ENCODE assay signal across 8 cellular contexts in genomic region chr12:751192-751827, GRCh38. TPM values are rescaled to one million over a fixed set of nuclear protein-coding genes. Genes with fewer than 3 reads are reported as not detected.
DNase-seq lines count a peak whose midpoint lies in the region; ATAC-seq and TF ChIP-seq lines count a peak whose summit lies in the region.

No MANE protein-coding gene starts in this region.

- TF ChIP-seq POLR2A in stomach (IDR thresholded peaks at IDR 0.05), result no peak

- DNase-seq in ELF-1 (ENCODE audit: low read depth, low spot score) (peak; percentile 99), GM23338 (ENCODE audit: low spot score) (peak; percentile 99), LoVo (ENCODE audit: low spot score) (peak; percentile 99), RWPE2 (ENCODE audit: low spot score) (peak; percentile 93), foreskin keratinocyte (peak; percentile 77 to 89), neural crest cell (ENCODE audit: low read depth, low spot score) (peak; percentile 90), stomach (peak; percentile 92)
- DNase-seq in activated effector memory CD4-positive, alpha-beta T cell treated with Interleukin-2 at 50 U/mL for 16 hours, result peak; percentile 78

- H3K4me1 Mint-ChIP-seq in GM23338 (peaks cover 16% of the 10 kb centered on the region), neural crest cell (peaks cover 31% of the 10 kb centered on the region)

- H4K20me1 ChIP-seq in GM23338 (replicated peaks; ENCODE audit: insufficient read depth), result peaks cover 18% of the 10 kb centered on the region

- intact Hi-C loops in stomach (cut with DNase I; ENCODE audit: low total_unique reads), result loop anchor here (10.0 kb wide), 1 partner anchor 63 kb away; no protein-coding TSS in a partner anchor

- H3K36me3 ChIP-seq in GM23338 (ENCODE audit: insufficient read depth) (no peaks in the 10 kb centered on the region), RWPE2 (ENCODE audit: low read depth) (peaks cover 7% of the 10 kb centered on the region), stomach (no peaks in the 10 kb centered on the region)

- H3K27ac Mint-ChIP-seq in GM23338 (no peak overlapping the region), neural crest cell (ENCODE audit: unreplicated experiment) (no peak overlapping the region)

- no peaks in the 10 kb centered on the region for H3K9me2 ChIP-seq in GM23338 (ENCODE audit: insufficient read depth)

- H3K9me3 Mint-ChIP-seq in GM23338, result no peaks in the 10 kb centered on the region
- H3K9me3 Mint-ChIP-seq in neural crest cell, result no peaks in the 10 kb centered on the region

- TF ChIP-seq EP300 in stomach (IDR thresholded peaks at IDR 0.05), result no peak

- peak; percentile 63 to 85 for TF ChIP-seq CTCF in GM23338 (conservative IDR thresholded peaks at IDR 0.05; ENCODE audit: low read depth in 2 of 2)
- peak; percentile 67 for TF ChIP-seq CTCF in RWPE2 (IDR thresholded peaks at IDR 0.05; ENCODE audit: poor library complexity, severe bottlenecking)
- peak; percentile 90 for TF ChIP-seq CTCF in foreskin keratinocyte (conservative IDR thresholded peaks at IDR 0.05)
- peak; percentile 93 for TF ChIP-seq CTCF in neural crest cell (conservative IDR thresholded peaks at IDR 0.05)
- TF ChIP-seq CTCF in stomach (IDR thresholded peaks at IDR 0.05), result peak in 5 of 7 experiments; percentile 53 to 78 (median 60)

- H3K36me3 Mint-ChIP-seq in GM23338 (ENCODE audit: low read depth) (peaks cover 20% of the 10 kb centered on the region), neural crest cell (ENCODE audit: low read depth) (no peaks in the 10 kb centered on the region)

- H3K27me3 Mint-ChIP-seq in GM23338 (ENCODE audit: insufficient read depth, low read depth, poor library complexity) (no peaks in the 10 kb centered on the region), neural crest cell (ENCODE audit: low read depth) (no peaks in the 10 kb centered on the region)

- peaks cover 23% of the 10 kb centered on the region for H3K4me1 ChIP-seq in GM23338 (ENCODE audit: insufficient read depth)
- peaks cover 28% of the 10 kb centered on the region for H3K4me1 ChIP-seq in RWPE2 (ENCODE audit: insufficient read depth, poor library complexity, severe bottlenecking)
- H3K4me1 ChIP-seq in foreskin keratinocyte, result peaks cover 11% of the 10 kb centered on the region
- H3K4me1 ChIP-seq in stomach, result peaks cover 11 to 44% (median 35%) of the 10 kb centered on the region in 4 donors

- peak overlapping the region; percentile 98 for H3K27ac ChIP-seq in GM23338 (ENCODE audit: low read depth)
- peak overlapping the region; percentile 68 for H3K27ac ChIP-seq in RWPE2 (ENCODE audit: poor library complexity, severe bottlenecking)
- H3K27ac ChIP-seq in foreskin keratinocyte, result no peak overlapping the region
- peak overlapping the region; percentile 86 to 99 (median 99) for H3K27ac ChIP-seq in stomach

- H3K4me3 ChIP-seq in GM23338, result peak overlapping the region; percentile 58
- peak overlapping the region; percentile 89 for H3K4me3 ChIP-seq in RWPE2 (ENCODE audit: severe bottlenecking)
- H3K4me3 ChIP-seq in stomach, result peak overlapping the region; percentile 77 to 94 (median 90)

- H2AFZ ChIP-seq in GM23338, result 0 out of 2 replicates have a peak overlapping the region, but pooled peaks have one; percentile 4

- no peaks in the 10 kb centered on the region for H3K9me3 ChIP-seq in RWPE2 (ENCODE audit: severe bottlenecking)
- no peaks in the 10 kb centered on the region for H3K9me3 ChIP-seq in stomach

- no peaks in the 10 kb centered on the region for H3K27me3 ChIP-seq in GM23338 (ENCODE audit: insufficient read depth)
- H3K27me3 ChIP-seq in RWPE2 (ENCODE audit: insufficient read depth, poor library complexity, severe bottlenecking), result no peaks in the 10 kb centered on the region
- no peaks in the 10 kb centered on the region for H3K27me3 ChIP-seq in foreskin keratinocyte
- no peaks in the 10 kb centered on the region for H3K27me3 ChIP-seq in stomach

- peak overlapping the region; percentile 79 for H3K4me2 ChIP-seq in GM23338

- H3K4me3 Mint-ChIP-seq in GM23338 (no peak overlapping the region), neural crest cell (no peak overlapping the region)

- ATAC-seq in GM23338 (peak; percentile 66), RWPE2 (ENCODE audit: low read depth) (peak; percentile 68), foreskin keratinocyte (peak; percentile 64)

- no peaks in the 10 kb centered on the region for H3F3A ChIP-seq in GM23338 (replicated peaks; ENCODE audit: low read depth)

- H3K79me2 ChIP-seq in GM23338 (replicated peaks; ENCODE audit: insufficient read depth), result peaks cover 26% of the 10 kb centered on the region

- 0 to 1% (median 1%) methylated on average over 36 of the region's 36 CpGs for WGBS in stomach, 5 donors

TF ChIP-seq in GM23338, 12 proteins besides CTCF, POLR2A, EP300 and RAD21:
- TF ChIP-seq NANOG (IDR thresholded peaks at IDR 0.05; ENCODE audit: borderline replicate concordance) (no peak), CREB1 (CRISPR knock-in tag; IDR thresholded peaks at IDR 0.05; ENCODE audit: low read depth) (peak; percentile 68), JUNB (IDR thresholded peaks at IDR 0.05; ENCODE audit: unreplicated experiment) (no peak), EZH2phosphoT487 (IDR thresholded peaks at IDR 0.05; ENCODE audit: unreplicated experiment) (no peak), ZNF114 (CRISPR knock-in tag; IDR thresholded peaks at IDR 0.05) (no peak), REST (IDR thresholded peaks at IDR 0.05; ENCODE audit: unreplicated experiment) (no peak), EZH2 (IDR thresholded peaks at IDR 0.05; ENCODE audit: low read depth, unreplicated experiment) (no peak), ETS1 (IDR thresholded peaks at IDR 0.05) (0 out of 2 replicates have a peak, but pooled peaks have one; percentile 34), STAT1 (IDR thresholded peaks at IDR 0.05; ENCODE audit: unreplicated experiment) (no peak), ZNF331 (CRISPR knock-in tag; IDR thresholded peaks at IDR 0.05; ENCODE audit: low read depth) (no peak), POLR2AphosphoS5 (IDR thresholded peaks at IDR 0.05; ENCODE audit: low read depth) (peak; percentile 68)

RNA-seq across cellular contexts. Expression of gene WNK1, which starts 1.1 kb away (rescaled TPM):
- total RNA-seq in GM23338 (2014; rRNA removed; shearing (Covaris generic)), result 114 and 119 TPM in 2 replicates
- polyA plus RNA-seq in GM23338 (2016; fragmentation: Nextera tagmentation; extraction: Ambion mirVana), result 74.9 and 86.8 TPM in 2 replicates
- total RNA-seq in foreskin keratinocyte, result 97.5 and 100 TPM in 2 replicates
- polyA plus RNA-seq in foreskin keratinocyte, result 9.0 and 13.1 TPM in 2 replicates
- 155 and 166 TPM in 2 replicates for total RNA-seq in neural crest cell
- total RNA-seq in stomach, result 100 to 1,000 TPM in 4 of 5 donors, 10 to 100 TPM in 1; 46.3 to 192 (median 162) TPM
- 10 to 100 TPM; 13.2 to 32.1 (median 22.4) TPM for polyA plus RNA-seq in stomach
